Comparison of ENCODE assay signal across 8 cellular contexts in the genomic region with DNA sequence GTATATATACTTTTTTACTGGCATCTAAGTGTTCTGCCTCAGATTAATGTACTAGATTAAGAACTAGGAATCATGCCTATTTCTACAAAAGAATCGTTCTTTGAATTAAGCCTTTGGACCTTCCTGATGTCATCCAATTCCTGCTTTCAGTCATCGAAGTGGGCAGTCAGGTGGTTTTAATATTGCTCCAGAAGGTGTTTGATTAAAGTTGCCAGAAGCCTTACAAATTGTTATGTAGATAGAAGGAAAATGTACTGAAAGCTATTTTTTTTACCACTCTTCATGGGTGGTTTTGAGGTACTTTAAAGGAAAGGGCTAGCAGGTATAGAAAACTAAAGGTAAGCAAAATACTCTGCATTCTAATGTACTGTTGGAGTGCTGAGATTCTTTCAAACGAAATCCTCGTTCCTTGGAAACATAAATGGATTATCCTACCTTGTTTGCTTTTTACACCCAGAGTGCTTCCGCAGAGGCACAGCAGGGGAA. TPM values are rescaled to one million over a fixed set of nuclear protein-coding genes. Genes with fewer than 3 reads are reported as not detected.
DNase-seq lines count a peak whose midpoint lies in the region; ATAC-seq and TF ChIP-seq lines count a peak whose summit lies in the region.

No MANE protein-coding gene starts in this region.

- peak overlapping the region; percentile 92 to 99 (median 94) for H3K27ac Mint-ChIP-seq in brain

- H3K9me3 Mint-ChIP-seq in brain, result no peaks in the 10 kb centered on the region

- no peak for TF ChIP-seq CTCF in C4-2B (conservative IDR thresholded peaks at IDR 0.05)
- TF ChIP-seq CTCF in brain (conservative IDR thresholded peaks at IDR 0.05), result no peak

- DNase-seq in HS-27A (ENCODE audit: low read depth) (peak; percentile 2), medulla oblongata (ENCODE audit: extremely low spot score) (peak; percentile 20), nucleus accumbens (lab: John Stamatoyannopoulos, UW) (no peak)
- no peak for DNase-seq in effector CD4-positive, alpha-beta T cell

- peaks cover 35% of the 10 kb centered on the region for H3K4me1 Mint-ChIP-seq in brain

- peak overlapping the region; percentile 92 to 98 (median 95) for H3K4me3 Mint-ChIP-seq in brain

- peaks cover 20% of the 10 kb centered on the region for H3K27me3 Mint-ChIP-seq in brain

- peaks cover 5% of the 10 kb centered on the region for H3K36me3 Mint-ChIP-seq in brain

- ATAC-seq in HG02981 (IDR thresholded peaks at IDR 0.05; ENCODE audit: unreplicated experiment) (no peak), HG02840 (IDR thresholded peaks at IDR 0.05; ENCODE audit: low FRiP score, unreplicated experiment) (no peak)

- peak overlapping the region; percentile 99 for H3K27ac ChIP-seq in C4-2B

RNA-seq across cellular contexts. Expression of a gene that starts 0.7 kb away (rescaled TPM):
- polyA plus RNA-seq in brain (ENCODE audit: insufficient read depth, low read depth, low replicate concordance), result 3.9 TPM

Comparison
In these comparisons a context has a peak if more than half of its experiments do, and no peak if none do; other contexts are left out.
1. DNase-seq: peak in HS-27A (single experiment) and medulla oblongata (single experiment); none in effector CD4-positive, alpha-beta T cell (single experiment) and nucleus accumbens (0 of 56).